ENCODE assay signal across 15 cellular contexts in genomic region chr2:118989481-118989880, GRCh38. TPM values are rescaled to one million over a fixed set of nuclear protein-coding genes. Genes with fewer than 3 reads are reported as not detected.
DNase-seq lines count a peak whose midpoint lies in the region; ATAC-seq, FAIRE-seq and TF ChIP-seq lines count a peak whose summit lies in the region.
"Had no signal": no experiment of that assay in that cellular context is flagged by ENCODE, and none has a peak within 500 bp of the region (broad histone marks: within the 10 kb centered on the region; RNA-seq: fewer than 3 reads in every experiment).

No MANE protein-coding gene starts in this region.

- intact Hi-C loops in mammary epithelial cell (cut with micrococcal nuclease) = no loop called here

- no peaks in the 10 kb centered on the region for H3K36me3 ChIP-seq in mammary epithelial cell (ENCODE audit: insufficient read depth, low read length)
- H3K36me3 ChIP-seq: cardiac muscle cell, pancreas had no signal

- no peak for DNase-seq in GM12892 (ENCODE audit: insufficient read length)
- DNase-seq in mammary epithelial cell = peak; percentile 84
- no peak for DNase-seq in activated T-cell treated with anti-CD3 and anti-CD28 coated beads, Interleukin-2, amount 50 U/mL, for 24 hours
- no peak for DNase-seq in dermis blood vessel endothelial cell
- no peak for DNase-seq in middle frontal gyrus (ENCODE audit: extremely low spot score, low spot score)
- no peak for DNase-seq in NCI-H2081 treated with DMSO at 0.1 percent for 48 hours (lab: John Stamatoyannopoulos, UW)
- DNase-seq: activated CD4-positive, alpha-beta T cell treated with anti-CD3 and anti-CD28 coated beads for 1 hour; DMS153; NCI-H2029 had no signal

- no peaks in the 10 kb centered on the region for H3K9me3 Mint-ChIP-seq in activated T-cell treated with anti-CD3 and anti-CD28 coated beads, Interleukin-2, amount 50 U/mL, for 24 hours

- peak overlapping the region; percentile 2 for H3K4me2 ChIP-seq in mammary epithelial cell (ENCODE audit: insufficient read depth, low read depth, low read length)

- no peak overlapping the region for H3K27ac Mint-ChIP-seq in activated T-cell treated with anti-CD3 and anti-CD28 coated beads, Interleukin-2, amount 50 U/mL, for 24 hours

- H3K9me3 ChIP-seq in mammary epithelial cell (replicated peaks; ENCODE audit: insufficient read depth, low read length) = no peaks in the 10 kb centered on the region
- H3K9me3 ChIP-seq: pancreas had no signal

- H3K9ac ChIP-seq in mammary epithelial cell (ENCODE audit: insufficient read depth, low read length) = no peak overlapping the region

- H2AFZ ChIP-seq in mammary epithelial cell (ENCODE audit: low read depth, low read length) = no peak overlapping the region

- peak; percentile 38 for FAIRE-seq in GM12892 (lab: Jason Lieb, UNC)
- FAIRE-seq: pancreas had no signal

- H3K79me2 ChIP-seq in mammary epithelial cell (ENCODE audit: insufficient read depth, low read length) = no peaks in the 10 kb centered on the region

- no peak overlapping the region for H3K4me3 Mint-ChIP-seq in activated T-cell treated with anti-CD3 and anti-CD28 coated beads, Interleukin-2, amount 50 U/mL, for 24 hours

- WGBS in mammary epithelial cell (ENCODE audit: low coverage, missing lambda C conversion rate) = 10% methylated on average over 2 of the region's 2 CpGs

- dilution Hi-C loops in mammary epithelial cell (cut with HindIII; ENCODE audit: low sequenced_read_pairs) = no loop called here

- H3K27me3 ChIP-seq in mammary epithelial cell (ENCODE audit: insufficient read depth, low read length) = peaks cover 9% of the 10 kb centered on the region
- H3K27me3 ChIP-seq: pancreas had no signal

- H4K20me1 ChIP-seq in mammary epithelial cell (ENCODE audit: insufficient read depth, low read length) = no peaks in the 10 kb centered on the region

- H3K4me1 ChIP-seq in mammary epithelial cell (ENCODE audit: insufficient read depth, low read length) = peaks cover 29% of the 10 kb centered on the region
- H3K4me1 ChIP-seq: pancreas had no signal

- no peak overlapping the region for H3K4me3 ChIP-seq in mammary epithelial cell (replicated peaks in 1 of 3; ENCODE audit: insufficient read depth in 1 of 3, low read depth in 2 of 3, low read length in 3 of 3)
- H3K4me3 ChIP-seq: cardiac muscle cell, pancreas had no signal

- in situ Hi-C loops in mammary epithelial cell (cut with MboI; ENCODE audit: low sequenced_read_pairs in 2 of 2) = no loop called here

- no TSS peak for BruUV-seq in mammary epithelial cell (replicated peaks; lab: Mats Ljungman, UMichigan)

- TF ChIP-seq CTCF in mammary epithelial cell (conservative IDR thresholded peaks at IDR 0.05 in 1 of 2, IDR thresholded peaks at IDR 0.05 in 1 of 2; ENCODE audit: extremely low read depth in 1 of 2, insufficient read depth in 1 of 2, low read depth in 1 of 2, low read length in 2 of 2) = no peak

- H3K36me3 Mint-ChIP-seq in activated T-cell treated with anti-CD3 and anti-CD28 coated beads, Interleukin-2, amount 50 U/mL, for 24 hours (ENCODE audit: low read depth) = no peaks in the 10 kb centered on the region

- H3K27ac ChIP-seq in mammary epithelial cell (ENCODE audit: insufficient read depth, low read depth, low read length) = no peak overlapping the region
- H3K27ac ChIP-seq: cardiac muscle cell, pancreas had no signal

- TF ChIP-seq POLR2A in GM12892 (IDR thresholded peaks at IDR 0.05; ENCODE audit: low read depth, low read length) = no peak

- peaks cover 18% of the 10 kb centered on the region for H3K4me1 Mint-ChIP-seq in activated T-cell treated with anti-CD3 and anti-CD28 coated beads, Interleukin-2, amount 50 U/mL, for 24 hours (ENCODE audit: low read depth)

- H3K27me3 Mint-ChIP-seq in activated T-cell treated with anti-CD3 and anti-CD28 coated beads, Interleukin-2, amount 50 U/mL, for 24 hours = peaks cover 4% of the 10 kb centered on the region

- CTCF ChIA-PET in mammary epithelial cell (lab: Charles Lee; ENCODE audit: low non-redundant PET) = no interaction called here

- ATAC-seq in GM21360 (IDR thresholded peaks at IDR 0.05; ENCODE audit: unreplicated experiment) (peak; percentile 83), HG02973 (IDR thresholded peaks at IDR 0.05; ENCODE audit: unreplicated experiment) (peak; percentile 75)

RNA-seq across cellular contexts. Expression of gene MARCO, which starts 47.5 kb away (rescaled TPM):
- polyA plus RNA-seq in GM12892 (2012; ENCODE audit: missing spikeins) = 1.1 TPM
- total RNA-seq in mammary epithelial cell (not detected), dermis blood vessel endothelial cell (not detected in 2 replicates)
- 0.07 TPM for polyA plus RNA-seq in mammary epithelial cell
- not detected for polyA minus RNA-seq in mammary epithelial cell
- total RNA-seq: cardiac muscle cell, LHCN-M2, lung microvascular endothelial cell had no signal
- polyA plus RNA-seq: cardiac muscle cell had no signal
